ENCODE assay signal across 16 cellular contexts in the genomic region with DNA sequence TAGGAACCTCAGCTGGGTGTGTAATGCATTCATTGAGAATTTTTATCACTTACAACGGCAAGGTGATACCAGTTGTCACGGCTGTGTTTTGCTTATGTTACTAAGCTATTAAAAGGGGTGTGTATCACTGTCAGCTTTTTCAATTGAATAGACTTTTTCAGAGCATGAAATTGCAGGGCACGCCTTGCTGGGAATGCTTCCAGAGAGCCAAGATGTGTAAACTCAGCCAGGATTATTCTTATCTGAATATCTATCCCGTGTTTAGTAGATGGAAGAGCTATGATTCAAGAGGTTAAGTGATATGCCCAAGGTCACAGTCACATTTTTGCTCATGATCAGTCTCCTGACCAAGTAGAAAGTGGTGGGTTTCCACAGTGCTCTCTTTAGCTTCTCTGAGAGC. TPM values are rescaled to one million over a fixed set of nuclear protein-coding genes. Genes with fewer than 3 reads are reported as not detected.
DNase-seq lines count a peak whose midpoint lies in the region; ATAC-seq and TF ChIP-seq lines count a peak whose summit lies in the region.
"Had no signal": no experiment of that assay in that cellular context is flagged by ENCODE, and none has a peak within 500 bp of the region (broad histone marks: within the 10 kb centered on the region; RNA-seq: fewer than 3 reads in every experiment).

No MANE protein-coding gene starts in this region.

- H3K27ac ChIP-seq in left lung: no peak overlapping the region
- no peak overlapping the region for H3K27ac ChIP-seq in CD8-positive, alpha-beta memory T cell (ENCODE audit: low read depth, low read length)
- H3K27ac ChIP-seq in upper lobe of left lung: no peak overlapping the region
- H3K27ac ChIP-seq: gastrocnemius medialis, KMS-11, lower lobe of right lung had no signal

- H3K9me3 Mint-ChIP-seq in CD8-positive, alpha-beta memory T cell: peaks cover 0 to 4% (median 0%) of the 10 kb centered on the region in 5 donors

- POLR2A ChIA-PET in CD8-positive, alpha-beta memory T cell (lab: Charles Lee): no interaction called here

- DNase-seq in Daoy (ENCODE audit: low read depth) (peak; percentile 47), NCI-H1436 treated with DMSO at 0.1 percent for 48 hours (lab: John Stamatoyannopoulos, UW) (peak; percentile 70), amniotic epithelial cell (ENCODE audit: low read depth) (peak; percentile 73), left lung (no peak), upper lobe of left lung (no peak), inferior parietal cortex (ENCODE audit: extremely low spot score) (no peak)
- DNase-seq in CD8-positive, alpha-beta memory T cell: no peak
- DNase-seq: activated CD4-positive, alpha-beta T cell treated with anti-CD3 and anti-CD28 coated beads, Interleukin-2, amount 50 U/mL, for 1 hour; CD4-positive, CD25-positive, alpha-beta regulatory T cell; gastrocnemius medialis; HCEC 1CT; lower lobe of right lung; T-cell had no signal

- H3K27ac Mint-ChIP-seq in CD8-positive, alpha-beta memory T cell: no peak overlapping the region
- H3K27ac Mint-ChIP-seq: T-cell had no signal

- H3K36me3 ChIP-seq in left lung: no peaks in the 10 kb centered on the region
- H3K36me3 ChIP-seq in CD8-positive, alpha-beta memory T cell (ENCODE audit: insufficient read depth, low read length): no peaks in the 10 kb centered on the region
- H3K36me3 ChIP-seq in upper lobe of left lung: no peaks in the 10 kb centered on the region
- H3K36me3 ChIP-seq: gastrocnemius medialis, lower lobe of right lung had no signal

- H3K9me3 ChIP-seq in left lung: no peaks in the 10 kb centered on the region
- H3K9me3 ChIP-seq in CD8-positive, alpha-beta memory T cell (ENCODE audit: low read length): no peaks in the 10 kb centered on the region
- no peaks in the 10 kb centered on the region for H3K9me3 ChIP-seq in upper lobe of left lung
- H3K9me3 ChIP-seq: gastrocnemius medialis, lower lobe of right lung had no signal

- no peak overlapping the region for H3K4me3 Mint-ChIP-seq in CD8-positive, alpha-beta memory T cell
- H3K4me3 Mint-ChIP-seq: CD4-positive, CD25-positive, alpha-beta regulatory T cell; T-cell had no signal

- H3K36me3 Mint-ChIP-seq in CD8-positive, alpha-beta memory T cell: peaks cover 0 to 3% (median 0%) of the 10 kb centered on the region in 3 donors
- H3K36me3 Mint-ChIP-seq: CD4-positive, CD25-positive, alpha-beta regulatory T cell had no signal

- peaks cover 0 to 4% of the 10 kb centered on the region in 2 donors for H3K4me1 ChIP-seq in left lung
- no peaks in the 10 kb centered on the region for H3K4me1 ChIP-seq in CD8-positive, alpha-beta memory T cell (ENCODE audit: insufficient read depth, low read length)
- H3K4me1 ChIP-seq in upper lobe of left lung: peaks cover 3 to 10% (median 7%) of the 10 kb centered on the region in 4 donors

- TF ChIP-seq EP300 in upper lobe of left lung (IDR thresholded peaks at IDR 0.05): no peak

- H3K4me3 ChIP-seq in left lung (no peak overlapping the region), upper lobe of left lung (no peak overlapping the region)
- no peak overlapping the region for H3K4me3 ChIP-seq in CD8-positive, alpha-beta memory T cell (ENCODE audit: low read length)
- H3K4me3 ChIP-seq: gastrocnemius medialis, lower lobe of right lung had no signal

- CTCF ChIA-PET in CD8-positive, alpha-beta memory T cell (lab: Charles Lee): no interaction called here

- H3K27me3 ChIP-seq in left lung (peaks cover 4 to 37% of the 10 kb centered on the region in 2 donors), upper lobe of left lung (no peaks in the 10 kb centered on the region)
- peaks cover 13% of the 10 kb centered on the region for H3K27me3 ChIP-seq in CD8-positive, alpha-beta memory T cell (ENCODE audit: insufficient read depth, low read length, poor library complexity, severe bottlenecking)
- H3K27me3 ChIP-seq: gastrocnemius medialis had no signal

- no peak for TF ChIP-seq POLR2A in upper lobe of left lung (IDR thresholded peaks at IDR 0.05)

- intact Hi-C loops in left lung (cut with DNase I): no loop called here

- ATAC-seq in left lung (peak; percentile 42), upper lobe of left lung (ENCODE audit: low FRiP score in 2 of 2) (no peak), HG03469 (IDR thresholded peaks at IDR 0.05; ENCODE audit: unreplicated experiment) (no peak)
- ATAC-seq: gastrocnemius medialis, lower lobe of right lung, T-cell had no signal

- no peaks in the 10 kb centered on the region for H3K4me1 Mint-ChIP-seq in CD8-positive, alpha-beta memory T cell
- H3K4me1 Mint-ChIP-seq: CD4-positive, CD25-positive, alpha-beta regulatory T cell; T-cell had no signal

- TF ChIP-seq CTCF in left lung (IDR thresholded peaks at IDR 0.05) (no peak), upper lobe of left lung (IDR thresholded peaks at IDR 0.05) (no peak)

- WGBS in upper lobe of left lung, 2 donors: 32 to 41% methylated on average over 4 of the region's 4 CpGs

- peaks cover 17 to 74% of the 10 kb centered on the region in 2 donors for H3K27me3 Mint-ChIP-seq in CD8-positive, alpha-beta memory T cell

RNA-seq across cellular contexts. Expression of gene TEKT3, which starts 6.6 kb away (rescaled TPM):
- total RNA-seq in Daoy (2014; rRNA removed; shearing (Covaris generic)): not detected in 2 replicates
- total RNA-seq in left lung: 1 to 10 TPM in 1 of 2 donors, under 1 TPM in 1; 0.41 to 1.8 TPM
- not detected for total RNA-seq in CD8-positive, alpha-beta memory T cell
- polyA plus RNA-seq in CD8-positive, alpha-beta memory T cell: not detected
- 1 to 10 TPM in 4 of 6 donors, under 1 TPM in 1, not detected in 1; 0.64 to 4.1 (median 1.8) TPM for total RNA-seq in upper lobe of left lung
- total RNA-seq: gastrocnemius medialis, osteocyte had no signal

Comparison
In these comparisons a context has a peak if more than half of its experiments do, and no peak if none do; other contexts are left out.
1. DNase-seq: peak in Daoy (single experiment), NCI-H1436 treated with DMSO at 0.1 percent for 48 hours (single experiment) and amniotic epithelial cell (single experiment); none in left lung (0 of 2), CD8-positive, alpha-beta memory T cell (0 of 5), upper lobe of left lung (0 of 2) and inferior parietal cortex (single experiment).